In the genomic region with DNA sequence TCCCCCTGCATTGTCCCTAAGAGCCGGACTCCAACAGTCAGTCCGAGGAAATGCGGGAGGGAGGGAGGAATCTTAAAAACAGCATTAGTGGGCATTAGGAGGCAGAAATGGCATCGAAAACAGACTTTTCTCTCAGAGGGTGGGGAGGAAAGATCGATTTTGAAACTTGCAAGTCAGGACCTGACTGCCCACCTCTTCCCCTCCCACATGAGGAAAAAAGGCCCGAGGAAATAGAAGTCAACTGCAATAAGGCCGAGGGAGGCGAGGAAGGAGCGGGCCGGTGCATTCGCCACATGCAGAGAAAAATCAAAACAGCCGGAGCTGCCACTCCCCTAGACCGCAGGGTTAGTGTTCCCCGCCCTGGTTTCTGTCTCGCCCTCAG, we compare ENCODE assay signal across 1 cellular context.
TF ChIP-seq lines count a peak whose summit lies in the region.

No MANE protein-coding gene starts in this region.

TF ChIP-seq in GM23338, 12 proteins besides CTCF, POLR2A, EP300 and RAD21 (continued from another document):
- TF ChIP-seq, protein P1, sequence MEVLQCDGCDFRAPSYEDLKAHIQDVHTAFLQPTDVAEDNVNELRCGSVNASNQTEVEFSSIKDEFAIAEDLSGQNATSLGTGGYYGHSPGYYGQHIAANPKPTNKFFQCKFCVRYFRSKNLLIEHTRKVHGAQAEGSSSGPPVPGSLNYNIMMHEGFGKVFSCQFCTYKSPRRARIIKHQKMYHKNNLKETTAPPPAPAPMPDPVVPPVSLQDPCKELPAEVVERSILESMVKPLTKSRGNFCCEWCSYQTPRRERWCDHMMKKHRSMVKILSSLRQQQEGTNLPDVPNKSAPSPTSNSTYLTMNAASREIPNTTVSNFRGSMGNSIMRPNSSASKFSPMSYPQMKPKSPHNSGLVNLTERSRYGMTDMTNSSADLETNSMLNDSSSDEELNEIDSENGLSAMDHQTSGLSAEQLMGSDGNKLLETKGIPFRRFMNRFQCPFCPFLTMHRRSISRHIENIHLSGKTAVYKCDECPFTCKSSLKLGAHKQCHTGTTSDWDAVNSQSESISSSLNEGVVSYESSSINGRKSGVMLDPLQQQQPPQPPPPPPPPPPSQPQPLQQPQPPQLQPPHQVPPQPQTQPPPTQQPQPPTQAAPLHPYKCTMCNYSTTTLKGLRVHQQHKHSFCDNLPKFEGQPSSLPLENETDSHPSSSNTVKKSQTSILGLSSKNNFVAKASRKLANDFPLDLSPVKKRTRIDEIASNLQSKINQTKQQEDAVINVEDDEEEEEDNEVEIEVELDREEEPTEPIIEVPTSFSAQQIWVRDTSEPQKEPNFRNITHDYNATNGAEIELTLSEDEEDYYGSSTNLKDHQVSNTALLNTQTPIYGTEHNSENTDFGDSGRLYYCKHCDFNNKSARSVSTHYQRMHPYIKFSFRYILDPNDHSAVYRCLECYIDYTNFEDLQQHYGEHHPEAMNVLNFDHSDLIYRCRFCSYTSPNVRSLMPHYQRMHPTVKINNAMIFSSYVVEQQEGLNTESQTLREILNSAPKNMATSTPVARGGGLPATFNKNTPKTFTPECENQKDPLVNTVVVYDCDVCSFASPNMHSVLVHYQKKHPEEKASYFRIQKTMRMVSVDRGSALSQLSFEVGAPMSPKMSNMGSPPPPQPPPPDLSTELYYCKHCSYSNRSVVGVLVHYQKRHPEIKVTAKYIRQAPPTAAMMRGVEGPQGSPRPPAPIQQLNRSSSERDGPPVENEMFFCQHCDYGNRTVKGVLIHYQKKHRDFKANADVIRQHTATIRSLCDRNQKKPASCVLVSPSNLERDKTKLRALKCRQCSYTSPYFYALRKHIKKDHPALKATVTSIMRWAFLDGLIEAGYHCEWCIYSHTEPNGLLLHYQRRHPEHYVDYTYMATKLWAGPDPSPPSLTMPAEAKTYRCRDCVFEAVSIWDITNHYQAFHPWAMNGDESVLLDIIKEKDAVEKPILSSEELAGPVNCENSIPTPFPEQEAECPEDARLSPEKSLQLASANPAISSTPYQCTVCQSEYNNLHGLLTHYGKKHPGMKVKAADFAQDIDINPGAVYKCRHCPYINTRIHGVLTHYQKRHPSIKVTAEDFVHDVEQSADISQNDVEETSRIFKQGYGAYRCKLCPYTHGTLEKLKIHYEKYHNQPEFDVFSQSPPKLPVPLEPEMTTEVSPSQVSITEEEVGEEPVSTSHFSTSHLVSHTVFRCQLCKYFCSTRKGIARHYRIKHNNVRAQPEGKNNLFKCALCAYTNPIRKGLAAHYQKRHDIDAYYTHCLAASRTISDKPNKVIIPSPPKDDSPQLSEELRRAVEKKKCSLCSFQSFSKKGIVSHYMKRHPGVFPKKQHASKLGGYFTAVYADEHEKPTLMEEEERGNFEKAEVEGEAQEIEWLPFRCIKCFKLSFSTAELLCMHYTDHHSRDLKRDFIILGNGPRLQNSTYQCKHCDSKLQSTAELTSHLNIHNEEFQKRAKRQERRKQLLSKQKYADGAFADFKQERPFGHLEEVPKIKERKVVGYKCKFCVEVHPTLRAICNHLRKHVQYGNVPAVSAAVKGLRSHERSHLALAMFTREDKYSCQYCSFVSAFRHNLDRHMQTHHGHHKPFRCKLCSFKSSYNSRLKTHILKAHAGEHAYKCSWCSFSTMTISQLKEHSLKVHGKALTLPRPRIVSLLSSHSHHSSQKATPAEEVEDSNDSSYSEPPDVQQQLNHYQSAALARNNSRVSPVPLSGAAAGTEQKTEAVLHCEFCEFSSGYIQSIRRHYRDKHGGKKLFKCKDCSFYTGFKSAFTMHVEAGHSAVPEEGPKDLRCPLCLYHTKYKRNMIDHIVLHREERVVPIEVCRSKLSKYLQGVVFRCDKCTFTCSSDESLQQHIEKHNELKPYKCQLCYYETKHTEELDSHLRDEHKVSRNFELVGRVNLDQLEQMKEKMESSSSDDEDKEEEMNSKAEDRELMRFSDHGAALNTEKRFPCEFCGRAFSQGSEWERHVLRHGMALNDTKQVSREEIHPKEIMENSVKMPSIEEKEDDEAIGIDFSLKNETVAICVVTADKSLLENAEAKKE (CRISPR knock-in tag; IDR thresholded peaks at IDR 0.05), result no peak
- TF ChIP-seq ZNF331 (CRISPR knock-in tag; IDR thresholded peaks at IDR 0.05; ENCODE audit: low read depth) (no peak), JUNB (IDR thresholded peaks at IDR 0.05; ENCODE audit: unreplicated experiment) (no peak), EZH2phosphoT487 (IDR thresholded peaks at IDR 0.05; ENCODE audit: unreplicated experiment) (no peak), STAT1 (IDR thresholded peaks at IDR 0.05; ENCODE audit: unreplicated experiment) (no peak)
- TF ChIP-seq, protein P2, sequence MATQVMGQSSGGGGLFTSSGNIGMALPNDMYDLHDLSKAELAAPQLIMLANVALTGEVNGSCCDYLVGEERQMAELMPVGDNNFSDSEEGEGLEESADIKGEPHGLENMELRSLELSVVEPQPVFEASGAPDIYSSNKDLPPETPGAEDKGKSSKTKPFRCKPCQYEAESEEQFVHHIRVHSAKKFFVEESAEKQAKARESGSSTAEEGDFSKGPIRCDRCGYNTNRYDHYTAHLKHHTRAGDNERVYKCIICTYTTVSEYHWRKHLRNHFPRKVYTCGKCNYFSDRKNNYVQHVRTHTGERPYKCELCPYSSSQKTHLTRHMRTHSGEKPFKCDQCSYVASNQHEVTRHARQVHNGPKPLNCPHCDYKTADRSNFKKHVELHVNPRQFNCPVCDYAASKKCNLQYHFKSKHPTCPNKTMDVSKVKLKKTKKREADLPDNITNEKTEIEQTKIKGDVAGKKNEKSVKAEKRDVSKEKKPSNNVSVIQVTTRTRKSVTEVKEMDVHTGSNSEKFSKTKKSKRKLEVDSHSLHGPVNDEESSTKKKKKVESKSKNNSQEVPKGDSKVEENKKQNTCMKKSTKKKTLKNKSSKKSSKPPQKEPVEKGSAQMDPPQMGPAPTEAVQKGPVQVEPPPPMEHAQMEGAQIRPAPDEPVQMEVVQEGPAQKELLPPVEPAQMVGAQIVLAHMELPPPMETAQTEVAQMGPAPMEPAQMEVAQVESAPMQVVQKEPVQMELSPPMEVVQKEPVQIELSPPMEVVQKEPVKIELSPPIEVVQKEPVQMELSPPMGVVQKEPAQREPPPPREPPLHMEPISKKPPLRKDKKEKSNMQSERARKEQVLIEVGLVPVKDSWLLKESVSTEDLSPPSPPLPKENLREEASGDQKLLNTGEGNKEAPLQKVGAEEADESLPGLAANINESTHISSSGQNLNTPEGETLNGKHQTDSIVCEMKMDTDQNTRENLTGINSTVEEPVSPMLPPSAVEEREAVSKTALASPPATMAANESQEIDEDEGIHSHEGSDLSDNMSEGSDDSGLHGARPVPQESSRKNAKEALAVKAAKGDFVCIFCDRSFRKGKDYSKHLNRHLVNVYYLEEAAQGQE (IDR thresholded peaks at IDR 0.05; ENCODE audit: unreplicated experiment), result no peak
TF ChIP-seq in GM23338: peak in this region for 0.
